In the genomic region with DNA sequence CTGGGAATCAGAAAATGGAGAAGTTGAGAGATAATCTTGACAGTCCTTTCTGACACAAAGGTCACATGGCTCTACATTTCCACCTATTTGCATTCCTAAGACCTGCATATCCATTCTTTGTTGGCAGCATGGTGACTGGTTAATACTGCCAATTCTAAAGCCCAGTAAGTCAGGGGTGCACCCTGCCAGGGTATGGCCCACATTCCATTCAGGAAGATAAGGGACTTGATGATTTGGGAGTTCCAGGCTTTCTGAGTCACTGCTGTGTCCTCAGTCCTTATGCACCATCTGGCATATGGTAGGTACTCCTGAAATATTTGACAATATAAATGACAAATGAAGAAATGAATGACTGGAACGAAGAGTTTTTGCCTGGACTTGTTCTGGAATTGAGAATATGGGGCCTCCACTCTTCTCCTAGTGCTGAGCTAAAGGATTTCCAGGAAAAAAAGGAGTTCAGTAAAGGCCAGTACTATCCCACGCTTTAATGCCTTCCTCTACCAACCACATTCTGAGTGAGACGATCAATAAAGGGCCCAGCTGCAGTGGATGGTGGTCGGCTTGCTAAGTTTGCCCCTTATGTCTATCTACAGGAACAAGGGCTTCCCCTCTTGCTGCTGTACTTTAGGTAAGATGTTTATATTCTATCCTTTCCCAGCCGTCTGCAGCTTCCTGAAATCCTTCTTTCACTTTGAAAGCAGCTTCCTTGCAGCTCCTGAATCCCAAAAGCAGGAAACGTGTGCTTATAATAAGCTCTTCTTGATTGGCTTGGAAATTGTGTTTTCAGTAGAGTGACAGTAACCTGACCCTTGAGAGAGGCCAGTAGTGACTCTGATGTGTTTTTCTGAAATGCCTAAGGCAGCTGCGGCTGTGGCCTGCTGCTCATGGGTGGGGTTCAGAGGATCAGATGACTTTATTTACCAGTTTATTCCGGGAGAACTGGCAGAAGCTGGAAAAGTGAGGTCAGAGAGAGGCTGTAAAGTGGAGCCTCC, we compare ENCODE assay signal across 9 cellular contexts. TPM values are rescaled to one million over a fixed set of nuclear protein-coding genes. Genes with fewer than 3 reads are reported as not detected.
DNase-seq lines count a peak whose midpoint lies in the region; ATAC-seq, FAIRE-seq and TF ChIP-seq lines count a peak whose summit lies in the region.
"Had no signal": no experiment of that assay in that cellular context is flagged by ENCODE, and none has a peak within 500 bp of the region (broad histone marks: within the 10 kb centered on the region; RNA-seq: fewer than 3 reads in every experiment).

No MANE protein-coding gene starts in this region.

- H2BK15ac ChIP-seq in H1 (ENCODE audit: low read length): no peak overlapping the region

- no peak overlapping the region for H3K27ac Mint-ChIP-seq in CD8-positive, alpha-beta memory T cell
- no peak overlapping the region for H3K27ac Mint-ChIP-seq in activated naive CD8-positive, alpha-beta T cell treated with anti-CD3 and anti-CD28 coated beads, Interleukin-2, amount 50 U/mL, for 24 hours

- H4K5ac ChIP-seq in H1 (ENCODE audit: insufficient read length, low read depth, low read length): no peak overlapping the region

- no peaks in the 10 kb centered on the region for H3K9me3 ChIP-seq in CD8-positive, alpha-beta memory T cell (ENCODE audit: low read length)
- H3K9me3 ChIP-seq in H1 (ENCODE audit: insufficient read depth in 2 of 2, low read depth in 1 of 2, low read length in 1 of 2) (no peaks in the 10 kb centered on the region), mucosa of stomach (ENCODE audit: control insufficient read depth, low read length) (no peaks in the 10 kb centered on the region)

- no peak overlapping the region for H2BK12ac ChIP-seq in H1 (ENCODE audit: low read depth, low read length)

- no peaks in the 10 kb centered on the region for H3K36me3 ChIP-seq in CD8-positive, alpha-beta memory T cell (ENCODE audit: insufficient read depth, low read length)
- H3K36me3 ChIP-seq in H1 (ENCODE audit: control insufficient read depth in 2 of 4, insufficient read depth in 4 of 4, low read length in 3 of 4): no peaks in the 10 kb centered on the region
- no peaks in the 10 kb centered on the region for H3K36me3 ChIP-seq in mucosa of stomach (ENCODE audit: control insufficient read depth, insufficient read depth, low read length)

- CTCF ChIA-PET in CD8-positive, alpha-beta memory T cell (lab: Charles Lee): interaction anchor here (1.3 to 4.1 kb wide), 2 partner anchors 11 to 32 kb away, joined by 3 to 19 read pairs; partner anchors contain the start of gene RPIA
- CTCF ChIA-PET in H1 (lab: Charles Lee; ENCODE audit: partially characterized antibody): interaction anchor here (0.6 to 9.7 kb wide), 5 partner anchors 12 to 472 kb away, joined by 3 to 102 read pairs (median 3); no protein-coding TSS in a partner anchor

- no peaks in the 10 kb centered on the region for H3K23me2 ChIP-seq in H1 (ENCODE audit: low read depth, low read length)

- POLR2A ChIA-PET in CD8-positive, alpha-beta memory T cell (lab: Charles Lee): no interaction called here
- POLR2A ChIA-PET in H1 (lab: Charles Lee; ENCODE audit: partially characterized antibody): interaction anchor here (0.6 to 2.5 kb wide), 2 partner anchors 32 to 40 kb away, joined by 3 to 10 read pairs; partner anchors contain the start of gene EIF2AK3

- no peak overlapping the region for H3K56ac ChIP-seq in H1 (replicated peaks; ENCODE audit: insufficient read length, low read depth, low read length)

- no peak overlapping the region for H2BK120ac ChIP-seq in H1 (replicated peaks; ENCODE audit: low read depth, low read length)

- TF ChIP-seq CTCF in H1 (IDR thresholded peaks at IDR 0.05; ENCODE audit: control extremely low read depth in 1 of 3, insufficient read depth in 1 of 3, low read depth in 1 of 3, low read length in 3 of 3): no peak

- H3K4me3 ChIP-seq in CD8-positive, alpha-beta memory T cell (ENCODE audit: low read length): no peak overlapping the region
- H3K4me3 ChIP-seq in H1 (ENCODE audit: extremely low read depth in 1 of 4, insufficient read depth in 2 of 4, low read depth in 3 of 4, low read length in 4 of 4) (peak overlapping the region in 2 of 4 experiments; percentile 1 to 22; a peak in 1 of 8 replicates), mucosa of stomach (ENCODE audit: low read length) (no peak overlapping the region)

- no peak overlapping the region for H4K8ac ChIP-seq in H1 (ENCODE audit: extremely low read depth, insufficient read depth, low read length)

- no peaks in the 10 kb centered on the region for H3K79me1 ChIP-seq in H1 (ENCODE audit: low read depth, low read length)

- H3K27ac ChIP-seq in CD8-positive, alpha-beta memory T cell (ENCODE audit: low read depth, low read length): peak overlapping the region; percentile 40
- peak overlapping the region; percentile 58; the same call in 1 of the 2 replicates for H3K27ac ChIP-seq in H1 (ENCODE audit: low read depth, low read length)

- H3K27me3 ChIP-seq in CD8-positive, alpha-beta memory T cell (ENCODE audit: insufficient read depth, low read length, poor library complexity, severe bottlenecking): no peaks in the 10 kb centered on the region
- no peaks in the 10 kb centered on the region for H3K27me3 ChIP-seq in H1 (replicated peaks in 1 of 4; ENCODE audit: control insufficient read depth in 3 of 4, extremely low read depth in 1 of 4, insufficient read depth in 3 of 4, low read length in 3 of 4)
- H3K27me3 ChIP-seq in mucosa of stomach (ENCODE audit: control insufficient read depth, insufficient read depth, low read length): no peaks in the 10 kb centered on the region

- no peaks in the 10 kb centered on the region for H3K4me1 Mint-ChIP-seq in CD8-positive, alpha-beta memory T cell
- no peaks in the 10 kb centered on the region for H3K4me1 Mint-ChIP-seq in activated naive CD8-positive, alpha-beta T cell treated with anti-CD3 and anti-CD28 coated beads, Interleukin-2, amount 50 U/mL, for 24 hours

- H3K14ac ChIP-seq in H1 (ENCODE audit: insufficient read length): no peak overlapping the region

- TF ChIP-seq RAD21 in H1 (IDR thresholded peaks at IDR 0.05 in 1 of 2, conservative IDR thresholded peaks at IDR 0.05 in 1 of 2; ENCODE audit: low read depth in 2 of 2, low read length in 2 of 2): no peak

- H3K9ac ChIP-seq in H1 (replicated peaks in 1 of 4; ENCODE audit: extremely low read depth in 1 of 4, low read depth in 3 of 4, low read length in 3 of 4) (no peak overlapping the region; a peak in 1 of 7 replicates), mucosa of stomach (ENCODE audit: low read length) (peak overlapping the region; percentile 11)

- no peaks in the 10 kb centered on the region for H4K20me1 ChIP-seq in H1 (replicated peaks in 1 of 2; ENCODE audit: control insufficient read depth in 1 of 2, insufficient read depth in 2 of 2, low read length in 2 of 2)

- no peaks in the 10 kb centered on the region for H3K9me3 Mint-ChIP-seq in CD8-positive, alpha-beta memory T cell
- H3K9me3 Mint-ChIP-seq in activated naive CD8-positive, alpha-beta T cell treated with anti-CD3 and anti-CD28 coated beads, Interleukin-2, amount 50 U/mL, for 24 hours: no peaks in the 10 kb centered on the region

- WGBS in H1 (ENCODE audit: extremely low coverage in 1 of 2, insufficient coverage in 1 of 2, insufficient read length in 1 of 2, insufficient replicate concordance in 2 of 2, low coverage in 1 of 2, low lambda C conversion rate in 2 of 2, missing lambda C conversion rate in 1 of 2), 2 experiments: 46% methylated on average over 8 of the region's 8 CpGs; no CpG with 5 or more reads in 1 of the 2 experiments

- TF ChIP-seq POLR2A in H1 (IDR thresholded peaks at IDR 0.05; ENCODE audit: control extremely low read depth in 1 of 2, low read depth in 2 of 2, low read length in 2 of 2) (no peak), GM12891 (IDR thresholded peaks at IDR 0.05; ENCODE audit: low read depth, low read length) (no peak)

- peak overlapping the region; percentile 53; the same call in 1 of the 2 replicates for H2BK5ac ChIP-seq in H1 (ENCODE audit: low read depth, low read length)

- DNase-seq in CD8-positive, alpha-beta memory T cell: no peak
- DNase-seq in NCI-H2171 (lab: John Stamatoyannopoulos, UW): peak; percentile 77
- DNase-seq in H1 (ENCODE audit: low read depth in 1 of 2, low spot score in 2 of 2): no peak
- no peak for DNase-seq in inferior parietal cortex (ENCODE audit: extremely low spot score)
- no peak for DNase-seq in GM12891 (ENCODE audit: insufficient read length, low spot score)
- DNase-seq in activated naive CD8-positive, alpha-beta T cell treated with anti-CD3 and anti-CD28 coated beads, Interleukin-2, amount 50 U/mL, for 24 hours: no peak
- DNase-seq: naive B cell had no signal

- no peaks in the 10 kb centered on the region for H3K79me2 ChIP-seq in H1 (ENCODE audit: control insufficient read depth in 1 of 2, insufficient read depth in 2 of 2, low read length in 2 of 2)

- no peak overlapping the region for H3K4me3 Mint-ChIP-seq in CD8-positive, alpha-beta memory T cell
- H3K4me3 Mint-ChIP-seq in activated naive CD8-positive, alpha-beta T cell treated with anti-CD3 and anti-CD28 coated beads, Interleukin-2, amount 50 U/mL, for 24 hours: no peak overlapping the region
- H3K4me3 Mint-ChIP-seq: naive B cell had no signal

- peak overlapping the region; percentile 9 to 39; a peak in 2 of 4 replicates for H3K4me2 ChIP-seq in H1 (ENCODE audit: insufficient read depth in 1 of 2, low read depth in 2 of 2, low read length in 2 of 2)

- no peak overlapping the region for H3K4ac ChIP-seq in H1 (replicated peaks; ENCODE audit: insufficient read length, low read depth, low read length)

- peaks cover 0 to 2% of the 10 kb centered on the region in 2 donors for H3K27me3 Mint-ChIP-seq in CD8-positive, alpha-beta memory T cell
- no peaks in the 10 kb centered on the region for H3K27me3 Mint-ChIP-seq in activated naive CD8-positive, alpha-beta T cell treated with anti-CD3 and anti-CD28 coated beads, Interleukin-2, amount 50 U/mL, for 24 hours
- H3K27me3 Mint-ChIP-seq: naive B cell had no signal

- no peaks in the 10 kb centered on the region for H3K4me1 ChIP-seq in CD8-positive, alpha-beta memory T cell (ENCODE audit: insufficient read depth, low read length)
- H3K4me1 ChIP-seq in H1 (replicated peaks in 1 of 4; ENCODE audit: control insufficient read depth in 3 of 4, insufficient read depth in 4 of 4, low read length in 3 of 4) (peaks cover 0 to 15% (median 7%) of the 10 kb centered on the region in 4 experiments; a peak in 5 of 7 replicates), mucosa of stomach (ENCODE audit: control insufficient read depth, insufficient read depth, low read length) (peaks cover 30% of the 10 kb centered on the region)

- no peak overlapping the region for H4K91ac ChIP-seq in H1 (replicated peaks; ENCODE audit: insufficient read length, low read length)

- H3K18ac ChIP-seq in H1 (ENCODE audit: extremely low read depth, low read length): no peak overlapping the region

- peak overlapping the region; percentile 17; the same call in 1 of the 2 replicates for H2AFZ ChIP-seq in H1 (ENCODE audit: low read length)

- no peak overlapping the region for H2AK5ac ChIP-seq in H1 (ENCODE audit: low read depth, low read length)

- FAIRE-seq in H1 (lab: Jason Lieb, UNC) (no peak), GM12891 (lab: Jason Lieb, UNC) (no peak)

- H3K36me3 Mint-ChIP-seq in CD8-positive, alpha-beta memory T cell: no peaks in the 10 kb centered on the region
- H3K36me3 Mint-ChIP-seq in activated naive CD8-positive, alpha-beta T cell treated with anti-CD3 and anti-CD28 coated beads, Interleukin-2, amount 50 U/mL, for 24 hours (ENCODE audit: low read depth): no peaks in the 10 kb centered on the region
- H3K36me3 Mint-ChIP-seq: naive B cell had no signal

- no peak overlapping the region for H3K23ac ChIP-seq in H1 (ENCODE audit: insufficient read length)

- no peak overlapping the region; the same call in 1 of the 2 replicates for H2BK20ac ChIP-seq in H1 (ENCODE audit: low read length)

- ATAC-seq in GM18511 (IDR thresholded peaks at IDR 0.05; ENCODE audit: unreplicated experiment): no peak
- no peak for ATAC-seq in activated naive CD8-positive, alpha-beta T cell treated with anti-CD3 and anti-CD28 coated beads, Interleukin-2, amount 50 U/mL, for 24 hours

- no peak for TF ChIP-seq EP300 in H1 (IDR thresholded peaks at IDR 0.05; ENCODE audit: borderline replicate concordance in 1 of 2, low read depth in 2 of 2, low read length in 2 of 2)

RNA-seq across cellular contexts. Expression of gene EIF2AK3, which starts 31.9 kb away (rescaled TPM):
- total RNA-seq in CD8-positive, alpha-beta memory T cell: 10 to 100 TPM; 13.0 to 15.0 TPM
- polyA plus RNA-seq in CD8-positive, alpha-beta memory T cell: 10.2 TPM
- total RNA-seq in H1 (2021; fragmentation: NEBNext Ultra II Directional; extraction: Animal tissue kit (Norgen Biotek cat#: 25700)): 22.7 and 22.8 TPM in 2 replicates
- polyA plus RNA-seq in H1 (2011; rRNA removed): 3.3 and 5.8 TPM in 2 replicates
- 5.4 TPM for polyA plus RNA-seq in H1 (2011; cell fraction: cytosol; rRNA removed)
- polyA plus RNA-seq in H1 (2011; cell fraction: nucleus; rRNA removed): 4.2 TPM
- polyA plus RNA-seq in H1 (2012, experiment 1 of 2): 13.0 to 21.6 TPM (median 15.6 TPM) in 4 replicates
- 0.98 TPM for polyA plus RNA-seq in H1 (2012, experiment 2 of 2)
- 22.0 TPM for polyA plus RNA-seq in H1 (2013, experiment 1 of 2)
- 25.2 TPM for polyA plus RNA-seq in H1 (2013, experiment 2 of 2)
- 9.5 and 23.6 TPM in 2 replicates for polyA minus RNA-seq in H1 (2011; rRNA and poly(A)+ RNA removed)
- polyA minus RNA-seq in H1 (2011; cell fraction: cytosol; rRNA and poly(A)+ RNA removed): 8.9 TPM
- polyA minus RNA-seq in H1 (2011; cell fraction: nucleus; rRNA and poly(A)+ RNA removed): 16.7 TPM
- polyA plus RNA-seq in GM12891 (2012; ENCODE audit: low read depth, missing spikeins): 16.4 TPM

RNA-seq across cellular contexts. Expression of gene RPIA, which starts 32.3 kb away (rescaled TPM):
- 10 to 100 TPM; 69.0 to 70.2 TPM for total RNA-seq in CD8-positive, alpha-beta memory T cell
- polyA plus RNA-seq in CD8-positive, alpha-beta memory T cell: 49.5 TPM
- total RNA-seq in H1 (2021; fragmentation: NEBNext Ultra II Directional; extraction: Animal tissue kit (Norgen Biotek cat#: 25700)): 24.0 and 26.7 TPM in 2 replicates
- polyA plus RNA-seq in H1 (2011; rRNA removed): 9.1 and 13.1 TPM in 2 replicates
- polyA plus RNA-seq in H1 (2011; cell fraction: cytosol; rRNA removed): 16.0 TPM
- 7.2 TPM for polyA plus RNA-seq in H1 (2011; cell fraction: nucleus; rRNA removed)
- polyA plus RNA-seq in H1 (2012, experiment 1 of 2): 17.9 to 21.7 TPM (median 20.8 TPM) in 4 replicates
- polyA plus RNA-seq in H1 (2012, experiment 2 of 2): 5.2 TPM
- polyA plus RNA-seq in H1 (2013, experiment 1 of 2): 12.3 TPM
- polyA plus RNA-seq in H1 (2013, experiment 2 of 2): 12.0 TPM
- polyA minus RNA-seq in H1 (2011; rRNA and poly(A)+ RNA removed): 11.2 and 12.6 TPM in 2 replicates
- 5.6 TPM for polyA minus RNA-seq in H1 (2011; cell fraction: cytosol; rRNA and poly(A)+ RNA removed)
- 8.8 TPM for polyA minus RNA-seq in H1 (2011; cell fraction: nucleus; rRNA and poly(A)+ RNA removed)
- polyA plus RNA-seq in GM12891 (2012; ENCODE audit: low read depth, missing spikeins): 29.1 TPM
